In the genomic region with DNA sequence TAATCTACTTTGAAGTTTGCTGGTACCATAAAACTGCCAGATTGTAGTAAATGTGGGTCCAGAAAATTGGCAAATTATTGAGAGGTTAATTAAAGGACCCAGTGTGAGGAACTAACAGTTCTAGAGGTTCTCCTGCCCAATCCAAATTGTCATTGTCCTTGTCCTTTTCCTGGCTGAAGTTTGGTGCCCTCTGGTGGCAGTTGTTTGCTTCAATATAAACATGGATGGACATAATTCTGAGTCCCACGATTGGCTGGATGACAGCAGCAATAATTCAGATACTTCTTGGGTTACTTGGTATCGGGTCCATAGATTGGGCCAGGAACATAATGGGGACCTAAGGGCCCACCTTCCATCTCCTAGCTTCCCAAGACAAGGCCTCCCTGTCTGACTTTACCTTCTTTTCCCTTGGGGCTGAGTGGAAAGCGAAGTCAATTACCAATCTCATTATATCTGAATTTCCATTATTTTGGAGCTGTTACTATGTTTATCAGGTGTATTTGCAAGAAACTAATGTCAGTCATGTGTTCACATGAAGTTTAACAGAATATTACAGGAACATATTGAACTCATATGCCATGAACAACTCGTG, we compare ENCODE assay signal across 8 cellular contexts. TPM values are rescaled to one million over a fixed set of nuclear protein-coding genes. Genes with fewer than 3 reads are reported as not detected.
DNase-seq lines count a peak whose midpoint lies in the region; ATAC-seq and TF ChIP-seq lines count a peak whose summit lies in the region.

No MANE protein-coding gene starts in this region.

- no peak for TF ChIP-seq POLR2A in lower leg skin (IDR thresholded peaks at IDR 0.05)

- CTCF ChIA-PET in activated B cell treated with CpG ODN at 0.5 μM for 24 hours (lab: Charles Lee): interaction anchor here (0.8 to 1.5 kb wide), 3 partner anchors 48 to 98 kb away, joined by 4 to 5 read pairs (median 5); partner anchors contain the start of gene LSM14A

- H3K4me3 Mint-ChIP-seq in activated B cell treated with CpG ODN at 0.5 μM for 24 hours (no peak overlapping the region), chondrocyte (ENCODE audit: unreplicated experiment) (no peak overlapping the region)

- H3K27ac ChIP-seq in cardiac muscle cell: no peak overlapping the region

- H3K36me3 Mint-ChIP-seq in activated B cell treated with CpG ODN at 0.5 μM for 24 hours (ENCODE audit: low read depth) (peaks cover 75% of the 10 kb centered on the region), chondrocyte (ENCODE audit: low read depth) (peaks cover 42% of the 10 kb centered on the region)

- no peaks in the 10 kb centered on the region for H3K9me3 ChIP-seq in cardiac muscle cell (ENCODE audit: low read depth)

- WGBS in lower leg skin, 2 donors: 62 to 66% methylated on average over 4 of the region's 4 CpGs

- peak overlapping the region; percentile 50 for H3K27ac Mint-ChIP-seq in activated B cell treated with CpG ODN at 0.5 μM for 24 hours
- H3K27ac Mint-ChIP-seq in chondrocyte (ENCODE audit: unreplicated experiment): peak overlapping the region; percentile 59

- peaks cover 35% of the 10 kb centered on the region for H3K4me1 Mint-ChIP-seq in activated B cell treated with CpG ODN at 0.5 μM for 24 hours
- peaks cover 42% of the 10 kb centered on the region for H3K4me1 Mint-ChIP-seq in chondrocyte (ENCODE audit: low read depth)

- H3K4me1 ChIP-seq in cardiac muscle cell (ENCODE audit: low read depth): no peaks in the 10 kb centered on the region

- intact Hi-C loops in Right ventricle myocardium inferior (cut with DNase I): loop anchor here (5.0 kb wide), 1 partner anchor 127 kb away; no protein-coding TSS in a partner anchor
- intact Hi-C loops in activated B cell treated with CpG ODN at 0.5 μM for 24 hours (cut with micrococcal nuclease): loop anchor here (1.0 to 5.0 kb wide), 3 partner anchors 48 to 178 kb away; partner anchors contain the start of gene LSM14A
- intact Hi-C loops in lower leg skin (cut with DNase I; ENCODE audit: low total_unique reads): no loop called here

- POLR2A ChIA-PET in activated B cell treated with CpG ODN at 0.5 μM for 24 hours (lab: Charles Lee): interaction anchor here (0.6 kb wide), 1 partner anchor 26 kb away, joined by 3 read pairs; no protein-coding TSS in a partner anchor

- no peaks in the 10 kb centered on the region for H3K27me3 ChIP-seq in cardiac muscle cell

- H3K9me3 Mint-ChIP-seq in activated B cell treated with CpG ODN at 0.5 μM for 24 hours (no peaks in the 10 kb centered on the region), chondrocyte (ENCODE audit: low read depth) (no peaks in the 10 kb centered on the region)

- H3K27me3 Mint-ChIP-seq in activated B cell treated with CpG ODN at 0.5 μM for 24 hours: no peaks in the 10 kb centered on the region
- no peaks in the 10 kb centered on the region for H3K27me3 Mint-ChIP-seq in chondrocyte (ENCODE audit: low read depth)

- peaks cover 62% of the 10 kb centered on the region for H3K36me3 ChIP-seq in cardiac muscle cell

- ATAC-seq in Right ventricle myocardium inferior (no peak), activated B cell treated with CpG ODN at 0.5 μM for 24 hours (ENCODE audit: low read depth) (no peak), HG03175 (IDR thresholded peaks at IDR 0.05; ENCODE audit: unreplicated experiment) (no peak)

- TF ChIP-seq CTCF in cardiac muscle cell (IDR thresholded peaks at IDR 0.05; ENCODE audit: low read depth, low read length) (peak; percentile 76), activated B cell treated with CpG ODN at 0.5 μM for 24 hours (IDR thresholded peaks at IDR 0.05) (peak; percentile 14), chondrocyte (IDR thresholded peaks at IDR 0.05) (peak; percentile 88), lower leg skin (IDR thresholded peaks at IDR 0.05) (peak in 1 of 3 donors; percentile 11)

- DNase-seq in cardiac muscle cell (ENCODE audit: low read depth in 1 of 2, low spot score in 1 of 2) (peak; percentile 69 to 70), Right ventricle myocardium inferior (ENCODE audit: missing footprints) (no peak), NCI-H2227 (lab: John Stamatoyannopoulos, UW; ENCODE audit: unreplicated experiment) (peak; percentile 96), activated B cell treated with CpG ODN at 0.5 μM for 24 hours (peak; percentile 20), chondrocyte (ENCODE audit: low spot score) (no peak), lower leg skin (ENCODE audit: low spot score in 2 of 2) (peak; percentile 55 to 87)
- peak; percentile 23 for DNase-seq in stimulated activated CD8-positive, alpha-beta memory T cell treated with anti-CD3 and anti-CD28 coated beads, Interleukin-7, amount 100 ng/mL, for 24 hours (ENCODE audit: low read depth)

- H3K4me3 ChIP-seq in cardiac muscle cell (no peak overlapping the region), lower leg skin (ENCODE audit: low read depth, poor library complexity, severe bottlenecking) (no peak overlapping the region)

RNA-seq across cellular contexts. Expression of gene GARRE1, which starts 33.8 kb away (rescaled TPM):
- 21.6 and 28.6 TPM in 2 replicates for total RNA-seq in cardiac muscle cell
- 7.9 and 15.1 TPM in 2 replicates for polyA plus RNA-seq in cardiac muscle cell
- 16.3 TPM for total RNA-seq in Right ventricle myocardium inferior
- total RNA-seq in activated B cell treated with CpG ODN at 0.5 μM for 24 hours: 30.6 and 33.6 TPM in 2 replicates
- total RNA-seq in chondrocyte: 23.3 to 35.4 TPM (median 24.4 TPM) in 3 replicates
- 10 to 100 TPM; 27.6 to 36.6 (median 31.7) TPM for total RNA-seq in lower leg skin

RNA-seq across cellular contexts. Expression of gene LSM14A, which starts 48.3 kb away (rescaled TPM):
- 115 and 203 TPM in 2 replicates for total RNA-seq in cardiac muscle cell
- 88.5 and 133 TPM in 2 replicates for polyA plus RNA-seq in cardiac muscle cell
- total RNA-seq in Right ventricle myocardium inferior: 70.6 TPM
- 136 and 142 TPM in 2 replicates for total RNA-seq in activated B cell treated with CpG ODN at 0.5 μM for 24 hours
- total RNA-seq in chondrocyte: 79.1 to 89.4 TPM (median 83.7 TPM) in 3 replicates
- 100 to 1,000 TPM in 3 of 4 donors, 10 to 100 TPM in 1; 90.8 to 163 (median 111) TPM for total RNA-seq in lower leg skin

Comparison
In these comparisons a context has a peak if more than half of its experiments do, and no peak if none do; other contexts are left out.
1. DNase-seq: peak in cardiac muscle cell (2 of 2), NCI-H2227 (single experiment), activated B cell treated with CpG ODN at 0.5 μM for 24 hours (single experiment), lower leg skin (2 of 2) and stimulated activated CD8-positive, alpha-beta memory T cell treated with anti-CD3 and anti-CD28 coated beads, Interleukin-7, amount 100 ng/mL, for 24 hours (single experiment); none in Right ventricle myocardium inferior (single experiment) and chondrocyte (single experiment).